9 cellular contexts compared by ENCODE assay signal in the genomic region with DNA sequence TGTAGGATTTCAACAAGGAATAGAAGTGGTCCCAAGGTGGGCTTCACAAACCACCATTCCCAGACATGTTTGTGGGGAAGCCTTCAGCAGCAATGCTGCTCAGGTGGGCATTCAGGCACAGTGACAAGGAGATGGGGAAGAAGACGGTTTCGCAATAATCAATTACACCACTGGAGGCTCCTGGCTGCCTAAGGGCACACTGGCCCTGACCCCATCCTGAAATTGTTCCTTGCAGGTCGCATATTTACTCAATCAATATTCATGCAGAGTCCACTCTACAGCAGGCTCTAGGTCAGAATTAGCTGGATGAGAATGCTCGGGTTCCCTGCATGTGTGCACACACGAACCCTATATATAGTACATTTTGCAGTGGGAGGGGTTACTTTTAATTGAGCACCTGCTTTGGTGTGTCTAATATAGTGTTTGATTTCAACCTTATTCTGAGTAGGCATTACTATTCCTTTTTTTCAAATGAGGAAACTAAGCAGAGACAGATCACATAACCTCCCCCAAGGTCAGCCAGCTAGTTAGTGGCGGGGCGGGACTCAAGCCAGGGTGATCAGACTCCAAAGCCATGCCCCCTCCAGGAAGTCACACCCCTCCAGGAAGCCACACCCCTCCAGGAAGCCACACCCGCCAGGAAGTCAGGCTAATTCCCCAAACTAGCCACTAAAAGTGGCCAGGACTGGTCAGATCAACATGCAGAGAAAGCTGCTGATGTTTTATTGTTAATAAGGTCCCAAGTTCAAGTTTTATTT.
A peak's percentile ranks its signal among the peaks of the same experiment; 100 is the strongest.
DNase-seq lines count a peak whose midpoint lies in the region; ATAC-seq and TF ChIP-seq lines count a peak whose summit lies in the region.
"Had no signal": no experiment of that assay in that cellular context is flagged by ENCODE, and none has a peak within 500 bp of the region (broad histone marks: within the 10 kb centered on the region; RNA-seq: fewer than 3 reads in every experiment).

No MANE protein-coding gene starts in this region.

- intact Hi-C loops in CD4-positive, alpha-beta memory T cell (cut with micrococcal nuclease): no loop called here

- H3K4me3 Mint-ChIP-seq in CD4-positive, alpha-beta memory T cell: peak overlapping the region in 6 of 8 donors; percentile 15 to 62 (median 24)
- H3K4me3 Mint-ChIP-seq: stimulated activated naive CD8-positive, alpha-beta T cell treated with anti-CD3 and anti-CD28 coated beads, Interleukin-15, Interleukin-2, amounts not matched to agents 100 ng/mL and 50 ng/mL, for 24 hours had no signal

- H3K4me3 ChIP-seq in CD4-positive, alpha-beta memory T cell (ENCODE audit: low read length in 2 of 2): no peak overlapping the region
- H3K4me3 ChIP-seq in epithelial cell of esophagus (ENCODE audit: low read length): no peak overlapping the region

- no peaks in the 10 kb centered on the region for H3K27me3 ChIP-seq in CD4-positive, alpha-beta memory T cell (ENCODE audit: insufficient read depth, low read length)

- no peak overlapping the region for H3K27ac ChIP-seq in CD4-positive, alpha-beta memory T cell (ENCODE audit: low read depth, low read length)

- H3K9me3 Mint-ChIP-seq in CD4-positive, alpha-beta memory T cell: no peaks in the 10 kb centered on the region
- H3K9me3 Mint-ChIP-seq: stimulated activated naive CD8-positive, alpha-beta T cell treated with anti-CD3 and anti-CD28 coated beads, Interleukin-15, Interleukin-2, amounts not matched to agents 100 ng/mL and 50 ng/mL, for 24 hours had no signal

- peak; percentile 49 for ATAC-seq in HG03108 (IDR thresholded peaks at IDR 0.05; ENCODE audit: unreplicated experiment)
- ATAC-seq in omental fat pad (ENCODE audit: low FRiP score): peak; percentile 78
- ATAC-seq in GM18502 (IDR thresholded peaks at IDR 0.05; ENCODE audit: poor library complexity, unreplicated experiment): no peak

- no peaks in the 10 kb centered on the region for H3K9me3 ChIP-seq in CD4-positive, alpha-beta memory T cell (ENCODE audit: control insufficient read depth in 1 of 2, low read length in 2 of 2)

- peaks cover 14% of the 10 kb centered on the region for H3K4me1 ChIP-seq in CD4-positive, alpha-beta memory T cell (ENCODE audit: insufficient read depth, low read length)

- peaks cover 12 to 28% (median 18%) of the 10 kb centered on the region in 4 donors for H3K4me1 Mint-ChIP-seq in CD4-positive, alpha-beta memory T cell

- H3K27me3 Mint-ChIP-seq in CD4-positive, alpha-beta memory T cell: no peaks in the 10 kb centered on the region
- H3K27me3 Mint-ChIP-seq: stimulated activated naive CD8-positive, alpha-beta T cell treated with anti-CD3 and anti-CD28 coated beads, Interleukin-15, Interleukin-2, amounts not matched to agents 100 ng/mL and 50 ng/mL, for 24 hours had no signal

- CTCF ChIA-PET in CD4-positive, alpha-beta memory T cell (lab: Charles Lee; ENCODE audit: partially characterized antibody): no interaction called here

- TF ChIP-seq CTCF in epithelial cell of esophagus (IDR thresholded peaks at IDR 0.05; ENCODE audit: insufficient read depth, low read depth, low read length, missing control alignments) (no peak), omental fat pad (IDR thresholded peaks at IDR 0.05) (no peak)

- peak in 2 of 5 donors; percentile 7 to 8 for DNase-seq in CD4-positive, alpha-beta memory T cell
- peak; percentile 89 for DNase-seq in SKM-1 treated with dmso at 0.1 percent for 144 hours (lab: John Stamatoyannopoulos, UW; ENCODE audit: unreplicated experiment)
- DNase-seq in epithelial cell of esophagus (ENCODE audit: low read depth): peak; percentile 72
- no peak for DNase-seq in omental fat pad (ENCODE audit: low spot score)
- no peak for DNase-seq in NCI-H1105 (lab: John Stamatoyannopoulos, UW)
- DNase-seq in NCI-H1436 (lab: John Stamatoyannopoulos, UW): no peak

- H3K36me3 ChIP-seq in CD4-positive, alpha-beta memory T cell (ENCODE audit: insufficient read depth, low read length): no peaks in the 10 kb centered on the region

- POLR2A ChIA-PET in CD4-positive, alpha-beta memory T cell (lab: Charles Lee; ENCODE audit: partially characterized antibody): no interaction called here

- H3K36me3 Mint-ChIP-seq in CD4-positive, alpha-beta memory T cell: peaks cover 3 to 10% of the 10 kb centered on the region in 2 donors

- peak overlapping the region in 1 of 7 donors; percentile 4 for H3K27ac Mint-ChIP-seq in CD4-positive, alpha-beta memory T cell
- H3K27ac Mint-ChIP-seq: stimulated activated naive CD8-positive, alpha-beta T cell treated with anti-CD3 and anti-CD28 coated beads, Interleukin-15, Interleukin-2, amounts not matched to agents 100 ng/mL and 50 ng/mL, for 24 hours had no signal

Comparison
In these comparisons a context has a peak if more than half of its experiments do, and no peak if none do; other contexts are left out.
1. DNase-seq: peak in SKM-1 treated with dmso at 0.1 percent for 144 hours (single experiment) and epithelial cell of esophagus (single experiment); none in omental fat pad (single experiment), NCI-H1105 (single experiment) and NCI-H1436 (single experiment).